In the genomic region with DNA sequence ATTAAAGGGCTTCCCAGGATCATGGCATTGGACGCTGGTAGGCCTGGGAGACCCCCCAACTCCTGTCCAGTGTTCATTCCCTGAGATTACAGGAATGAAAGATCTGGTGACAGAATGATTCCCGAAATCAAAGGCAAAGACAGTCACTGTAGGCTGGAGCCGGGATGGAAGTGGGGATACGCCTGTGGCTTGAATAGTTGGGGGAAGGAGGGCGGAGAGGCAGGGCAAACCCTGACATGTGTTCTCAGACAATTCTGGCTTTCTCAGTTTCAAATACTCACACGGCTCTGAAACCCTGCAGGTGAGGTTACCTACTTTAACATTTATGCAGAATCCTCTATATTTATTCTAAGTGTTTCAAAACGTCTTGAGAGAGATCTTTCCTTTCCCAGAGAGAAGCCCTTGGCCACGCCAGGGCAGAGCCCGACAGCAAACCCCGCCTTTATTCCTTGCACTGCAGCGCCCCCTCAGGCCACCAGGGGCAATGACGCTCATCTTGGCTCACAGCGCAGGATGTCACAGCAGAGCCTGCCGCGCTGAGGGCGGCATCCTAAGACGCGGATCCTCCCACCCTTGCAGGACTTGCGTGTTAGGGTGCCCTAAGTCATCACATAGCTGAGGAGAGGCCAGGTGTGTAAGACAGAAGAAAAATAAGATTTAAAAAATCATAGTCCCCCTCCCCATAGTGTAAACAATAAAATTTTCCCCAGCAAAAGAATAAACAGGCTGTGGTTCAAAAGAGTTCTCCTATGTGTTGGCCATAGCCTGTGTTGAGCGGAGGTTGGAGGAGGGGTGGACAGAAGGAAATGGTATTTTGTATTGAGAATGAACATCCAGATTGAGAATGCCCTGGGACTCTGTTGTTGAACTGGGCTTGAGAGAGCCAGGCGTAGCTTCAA, we compare ENCODE assay signal across 8 cellular contexts.
DNase-seq lines count a peak whose midpoint lies in the region; ATAC-seq and TF ChIP-seq lines count a peak whose summit lies in the region.

No MANE protein-coding gene starts in this region.

- peak; percentile 99 for ATAC-seq in HG03159 (IDR thresholded peaks at IDR 0.05; ENCODE audit: unreplicated experiment)

- H3K27ac ChIP-seq in cardiac muscle cell (no peak overlapping the region), prostate gland (no peak overlapping the region)

- H3K27me3 Mint-ChIP-seq in Caco-2 (ENCODE audit: insufficient read depth, unreplicated experiment): peaks cover 2% of the 10 kb centered on the region

- H3K9me3 ChIP-seq in Caco-2 (no peaks in the 10 kb centered on the region), cardiac muscle cell (ENCODE audit: low read depth) (no peaks in the 10 kb centered on the region), prostate gland (no peaks in the 10 kb centered on the region)

- H3K36me3 ChIP-seq in Caco-2 (ENCODE audit: control insufficient read depth, insufficient read depth, low read length) (no peaks in the 10 kb centered on the region), cardiac muscle cell (no peaks in the 10 kb centered on the region), prostate gland (no peaks in the 10 kb centered on the region)

- H3K9me3 Mint-ChIP-seq in Caco-2 (ENCODE audit: unreplicated experiment): no peaks in the 10 kb centered on the region

- H3K27me3 ChIP-seq in Caco-2 (replicated peaks; ENCODE audit: control insufficient read depth, insufficient read depth, low read length) (no peaks in the 10 kb centered on the region), cardiac muscle cell (peaks cover 16% of the 10 kb centered on the region), prostate gland (replicated peaks; ENCODE audit: insufficient read depth) (no peaks in the 10 kb centered on the region)

- POLR2A ChIA-PET in Caco-2 (lab: Charles Lee): no interaction called here

- TF ChIP-seq CTCF in Caco-2 (IDR thresholded peaks at IDR 0.05; ENCODE audit: insufficient read depth in 1 of 2, low read depth in 1 of 2, low read length in 1 of 2, severe bottlenecking in 1 of 2, unreplicated experiment in 1 of 2) (peak; percentile 47 to 57), cardiac muscle cell (IDR thresholded peaks at IDR 0.05; ENCODE audit: low read depth, low read length) (peak; percentile 93), prostate gland (IDR thresholded peaks at IDR 0.05) (peak; percentile 61 to 83 (median 79))

- intact Hi-C loops in Caco-2 (cut with micrococcal nuclease; ENCODE audit: unreplicated experiment): loop anchor here (1.0 kb wide), 1 partner anchor 257 kb away; no protein-coding TSS in a partner anchor
- intact Hi-C loops in prostate gland (cut with DNase I): loop anchor here (10.0 kb wide), 2 partner anchors 259 to 559 kb away; no protein-coding TSS in a partner anchor

- TF ChIP-seq POLR2A in prostate gland (IDR thresholded peaks at IDR 0.05): no peak

- no peaks in the 10 kb centered on the region for H3K4me1 ChIP-seq in Caco-2
- H3K4me1 ChIP-seq in cardiac muscle cell (ENCODE audit: low read depth): no peaks in the 10 kb centered on the region
- H3K4me1 ChIP-seq in prostate gland (replicated peaks): no peaks in the 10 kb centered on the region

- H3K4me3 ChIP-seq in Caco-2 (ENCODE audit: low read depth, low read length) (no peak overlapping the region), cardiac muscle cell (no peak overlapping the region), prostate gland (no peak overlapping the region)

- no peaks in the 10 kb centered on the region for H3K4me1 Mint-ChIP-seq in Caco-2 (ENCODE audit: low read depth, unreplicated experiment)

- no TSS peak for BruUV-seq in Caco-2 (replicated peaks; lab: Mats Ljungman, UMichigan)

- no peaks in the 10 kb centered on the region for H3K36me3 Mint-ChIP-seq in Caco-2 (ENCODE audit: insufficient read depth, unreplicated experiment)

- DNase-seq in Caco-2 (peak; percentile 41 to 44), GM19238 (ENCODE audit: insufficient read length, low spot score) (peak; percentile 65), NCI-H510A treated with DMSO at 0.1 percent for 48 hours (lab: John Stamatoyannopoulos, UW) (peak; percentile 66), cardiac muscle cell (ENCODE audit: low read depth in 1 of 2, low spot score in 1 of 2) (peak; percentile 69 to 78), prostate gland (ENCODE audit: low spot score) (peak; percentile 53), amniotic stem cell (lab: John Stamatoyannopoulos, UW) (no peak)
- peak; percentile 7 for DNase-seq in activated effector memory CD4-positive, alpha-beta T cell treated with Interleukin-2 at 50 U/mL for 16 hours

- no peak overlapping the region for H3K27ac Mint-ChIP-seq in Caco-2 (ENCODE audit: unreplicated experiment)

- CTCF ChIA-PET in Caco-2 (lab: Charles Lee): no interaction called here

- H3K4me3 Mint-ChIP-seq in Caco-2 (ENCODE audit: unreplicated experiment): no peak overlapping the region

- 32% methylated on average over 21 of the region's 21 CpGs for WGBS in prostate gland
